Comparison of ENCODE assay signal across 8 cellular contexts in the genomic region with DNA sequence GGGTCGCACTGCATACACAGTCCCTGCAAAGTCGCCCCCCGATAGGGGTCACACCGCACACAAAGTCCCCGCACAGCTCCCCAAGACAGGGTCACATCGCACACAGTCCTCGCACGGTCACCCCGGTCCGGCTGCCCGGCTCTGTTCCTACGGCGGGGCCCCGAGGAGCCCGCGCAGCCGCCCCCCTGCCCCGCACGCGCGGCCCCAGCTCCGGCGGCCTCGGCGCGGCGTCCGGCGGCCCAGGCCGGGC. TPM values are rescaled to one million over a fixed set of nuclear protein-coding genes. Genes with fewer than 3 reads are reported as not detected.
DNase-seq lines count a peak whose midpoint lies in the region; ATAC-seq and TF ChIP-seq lines count a peak whose summit lies in the region.

No MANE protein-coding gene starts in this region.

- peaks cover 36 to 54% (median 54%) of the 10 kb centered on the region in 3 donors for H3K4me1 ChIP-seq in skeletal muscle tissue (ENCODE audit: control insufficient read depth in 3 of 3, insufficient read depth in 3 of 3, low read length in 3 of 3)

- POLR2A ChIA-PET in WTC11 (lab: Charles Lee), result no interaction called here

- no peaks in the 10 kb centered on the region for H3K9me3 ChIP-seq in skeletal muscle tissue (ENCODE audit: control insufficient read depth in 3 of 3, low read length in 3 of 3)

- TF ChIP-seq CTCF in WTC11 (IDR thresholded peaks at IDR 0.05), result no peak

- peak overlapping the region; percentile 91 for H3K4me3 Mint-ChIP-seq in activated CD4-positive, alpha-beta T cell treated with anti-CD3 and anti-CD28 coated beads, Interleukin-2, amount 10 ng/mL, durations not matched to agents 24 days and 14 days
- H3K4me3 Mint-ChIP-seq in WTC11, result peak overlapping the region; percentile 85

- H3K4me1 Mint-ChIP-seq in activated CD4-positive, alpha-beta T cell treated with anti-CD3 and anti-CD28 coated beads, Interleukin-2, amount 10 ng/mL, durations not matched to agents 24 days and 14 days, result peaks cover 43% of the 10 kb centered on the region
- peaks cover 41% of the 10 kb centered on the region for H3K4me1 Mint-ChIP-seq in WTC11

- no peaks in the 10 kb centered on the region for H3K27me3 ChIP-seq in skeletal muscle tissue (ENCODE audit: control insufficient read depth in 3 of 3, insufficient read depth in 3 of 3, low read length in 3 of 3)

- no peak for DNase-seq in activated CD4-positive, alpha-beta T cell treated with anti-CD3 and anti-CD28 coated beads, Interleukin-2, amount 10 ng/mL, durations not matched to agents 24 days and 14 days
- DNase-seq in activated CD4-positive, alpha-beta T cell treated with anti-CD3 and anti-CD28 coated beads for 4 hours, result no peak
- DNase-seq in WTC11 (ENCODE audit: low spot score) (peak; percentile 17), left cardiac atrium (no peak), glomerular visceral epithelial cell (ENCODE audit: extremely low spot score) (no peak), NCI-H2196 (lab: John Stamatoyannopoulos, UW; ENCODE audit: unreplicated experiment) (no peak), COLO668 (lab: John Stamatoyannopoulos, UW; ENCODE audit: unreplicated experiment) (no peak)

- H3K9me3 Mint-ChIP-seq in activated CD4-positive, alpha-beta T cell treated with anti-CD3 and anti-CD28 coated beads, Interleukin-2, amount 10 ng/mL, durations not matched to agents 24 days and 14 days, result no peaks in the 10 kb centered on the region
- H3K9me3 Mint-ChIP-seq in WTC11, result peaks cover 14% of the 10 kb centered on the region

- peak overlapping the region; percentile 86 to 100 (median 99) for H3K9ac ChIP-seq in skeletal muscle tissue (ENCODE audit: low read depth in 1 of 3, low read length in 3 of 3)

- H3K27ac Mint-ChIP-seq in activated CD4-positive, alpha-beta T cell treated with anti-CD3 and anti-CD28 coated beads, Interleukin-2, amount 10 ng/mL, durations not matched to agents 24 days and 14 days, result peak overlapping the region; percentile 84
- H3K27ac Mint-ChIP-seq in WTC11, result 0 out of 2 replicates have a peak overlapping the region, but pooled peaks have one; percentile 78

- peak overlapping the region; percentile 83 to 99 (median 86) for H3K4me3 ChIP-seq in skeletal muscle tissue (ENCODE audit: low read length in 3 of 3)

- CTCF ChIA-PET in WTC11 (lab: Charles Lee), result interaction anchor here (0.7 to 2.7 kb wide), 3 partner anchors 27 to 94 kb away, joined by 3 to 9 read pairs (median 4); no protein-coding TSS in a partner anchor

- peak overlapping the region; percentile 94 for H3K27ac ChIP-seq in skeletal muscle tissue (ENCODE audit: low read depth, low read length)

- intact Hi-C loops in activated CD4-positive, alpha-beta T cell treated with anti-CD3 and anti-CD28 coated beads, Interleukin-2, amount 10 ng/mL, durations not matched to agents 24 days and 14 days (cut with micrococcal nuclease), result loop anchor here (2.0 to 5.0 kb wide), 5 partner anchors 35 to 715 kb away; a partner anchor contains a TSS
- intact Hi-C loops in left cardiac atrium (cut with DNase I), result loop anchor here in 1 of 2 donors (2.0 to 10.0 kb wide), 3 partner anchors 54 to 292 kb away; a partner anchor contains a TSS

- H3K27me3 Mint-ChIP-seq in activated CD4-positive, alpha-beta T cell treated with anti-CD3 and anti-CD28 coated beads, Interleukin-2, amount 10 ng/mL, durations not matched to agents 24 days and 14 days, result peaks cover 1% of the 10 kb centered on the region
- peaks cover 4% of the 10 kb centered on the region; the same call in 1 of the 2 replicates for H3K27me3 Mint-ChIP-seq in WTC11 (ENCODE audit: low read depth)

- peaks cover 0 to 9% (median 4%) of the 10 kb centered on the region in 3 donors for H3K36me3 ChIP-seq in skeletal muscle tissue (ENCODE audit: control insufficient read depth in 3 of 3, insufficient read depth in 3 of 3, low read length in 3 of 3)

- peak; percentile 20 for ATAC-seq in WTC11
- ATAC-seq in left cardiac atrium, result peak; percentile 4 to 12

- H3K36me3 Mint-ChIP-seq in activated CD4-positive, alpha-beta T cell treated with anti-CD3 and anti-CD28 coated beads, Interleukin-2, amount 10 ng/mL, durations not matched to agents 24 days and 14 days (ENCODE audit: low read depth), result peaks cover 18% of the 10 kb centered on the region
- peaks cover 16% of the 10 kb centered on the region for H3K36me3 Mint-ChIP-seq in WTC11

TF ChIP-seq in WTC11, 78 proteins besides CTCF, POLR2A, EP300 and RAD21 (continues in another document):
- TF ChIP-seq FOXP1 (CRISPR knock-in tag; IDR thresholded peaks at IDR 0.05; ENCODE audit: borderline replicate concordance) (no peak), NFE2L1 (CRISPR knock-in tag; IDR thresholded peaks at IDR 0.05) (no peak), GABPB1 (CRISPR knock-in tag; IDR thresholded peaks at IDR 0.05) (no peak)
- TF ChIP-seq, protein P1, sequence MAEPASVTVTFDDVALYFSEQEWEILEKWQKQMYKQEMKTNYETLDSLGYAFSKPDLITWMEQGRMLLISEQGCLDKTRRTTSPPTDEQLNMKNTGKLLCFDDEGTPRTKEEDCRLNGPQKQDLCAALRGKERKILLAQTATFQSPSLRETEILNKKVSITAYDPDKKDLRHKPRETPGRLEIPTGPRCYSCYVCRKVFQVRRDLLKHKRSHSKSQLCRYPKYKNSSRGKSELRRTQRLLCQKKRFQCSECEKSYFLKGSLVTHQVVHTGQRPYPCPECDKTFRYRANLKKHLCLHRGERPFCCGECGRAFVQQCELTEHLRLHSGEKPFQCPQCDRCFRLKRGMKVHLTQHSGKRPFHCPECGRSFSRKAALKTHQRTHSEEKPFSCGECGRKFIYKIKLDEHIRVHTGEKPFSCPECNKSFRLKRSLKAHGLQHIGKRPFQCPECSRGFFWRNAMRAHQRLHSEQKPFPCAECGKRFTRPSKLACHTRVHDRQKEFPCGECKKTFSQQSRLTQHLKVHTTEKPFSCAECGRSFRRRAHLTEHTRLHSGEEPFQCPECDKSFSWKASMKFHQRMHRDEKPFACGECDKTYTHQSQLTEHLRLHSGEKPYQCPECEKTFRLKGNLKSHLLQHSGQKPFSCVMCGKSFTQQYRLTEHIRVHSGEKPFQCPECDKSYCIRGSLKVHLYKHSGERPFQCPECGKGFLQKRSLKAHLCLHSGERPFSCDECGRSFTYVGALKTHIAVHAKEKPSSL (CRISPR knock-in tag; conservative IDR thresholded peaks at IDR 0.05), result no peak
- TF ChIP-seq, protein P2, sequence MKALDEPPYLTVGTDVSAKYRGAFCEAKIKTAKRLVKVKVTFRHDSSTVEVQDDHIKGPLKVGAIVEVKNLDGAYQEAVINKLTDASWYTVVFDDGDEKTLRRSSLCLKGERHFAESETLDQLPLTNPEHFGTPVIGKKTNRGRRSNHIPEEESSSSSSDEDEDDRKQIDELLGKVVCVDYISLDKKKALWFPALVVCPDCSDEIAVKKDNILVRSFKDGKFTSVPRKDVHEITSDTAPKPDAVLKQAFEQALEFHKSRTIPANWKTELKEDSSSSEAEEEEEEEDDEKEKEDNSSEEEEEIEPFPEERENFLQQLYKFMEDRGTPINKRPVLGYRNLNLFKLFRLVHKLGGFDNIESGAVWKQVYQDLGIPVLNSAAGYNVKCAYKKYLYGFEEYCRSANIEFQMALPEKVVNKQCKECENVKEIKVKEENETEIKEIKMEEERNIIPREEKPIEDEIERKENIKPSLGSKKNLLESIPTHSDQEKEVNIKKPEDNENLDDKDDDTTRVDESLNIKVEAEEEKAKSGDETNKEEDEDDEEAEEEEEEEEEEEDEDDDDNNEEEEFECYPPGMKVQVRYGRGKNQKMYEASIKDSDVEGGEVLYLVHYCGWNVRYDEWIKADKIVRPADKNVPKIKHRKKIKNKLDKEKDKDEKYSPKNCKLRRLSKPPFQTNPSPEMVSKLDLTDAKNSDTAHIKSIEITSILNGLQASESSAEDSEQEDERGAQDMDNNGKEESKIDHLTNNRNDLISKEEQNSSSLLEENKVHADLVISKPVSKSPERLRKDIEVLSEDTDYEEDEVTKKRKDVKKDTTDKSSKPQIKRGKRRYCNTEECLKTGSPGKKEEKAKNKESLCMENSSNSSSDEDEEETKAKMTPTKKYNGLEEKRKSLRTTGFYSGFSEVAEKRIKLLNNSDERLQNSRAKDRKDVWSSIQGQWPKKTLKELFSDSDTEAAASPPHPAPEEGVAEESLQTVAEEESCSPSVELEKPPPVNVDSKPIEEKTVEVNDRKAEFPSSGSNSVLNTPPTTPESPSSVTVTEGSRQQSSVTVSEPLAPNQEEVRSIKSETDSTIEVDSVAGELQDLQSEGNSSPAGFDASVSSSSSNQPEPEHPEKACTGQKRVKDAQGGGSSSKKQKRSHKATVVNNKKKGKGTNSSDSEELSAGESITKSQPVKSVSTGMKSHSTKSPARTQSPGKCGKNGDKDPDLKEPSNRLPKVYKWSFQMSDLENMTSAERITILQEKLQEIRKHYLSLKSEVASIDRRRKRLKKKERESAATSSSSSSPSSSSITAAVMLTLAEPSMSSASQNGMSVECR (CRISPR knock-in tag; IDR thresholded peaks at IDR 0.05; ENCODE audit: borderline replicate concordance), result no peak
- TF ChIP-seq, protein P3, sequence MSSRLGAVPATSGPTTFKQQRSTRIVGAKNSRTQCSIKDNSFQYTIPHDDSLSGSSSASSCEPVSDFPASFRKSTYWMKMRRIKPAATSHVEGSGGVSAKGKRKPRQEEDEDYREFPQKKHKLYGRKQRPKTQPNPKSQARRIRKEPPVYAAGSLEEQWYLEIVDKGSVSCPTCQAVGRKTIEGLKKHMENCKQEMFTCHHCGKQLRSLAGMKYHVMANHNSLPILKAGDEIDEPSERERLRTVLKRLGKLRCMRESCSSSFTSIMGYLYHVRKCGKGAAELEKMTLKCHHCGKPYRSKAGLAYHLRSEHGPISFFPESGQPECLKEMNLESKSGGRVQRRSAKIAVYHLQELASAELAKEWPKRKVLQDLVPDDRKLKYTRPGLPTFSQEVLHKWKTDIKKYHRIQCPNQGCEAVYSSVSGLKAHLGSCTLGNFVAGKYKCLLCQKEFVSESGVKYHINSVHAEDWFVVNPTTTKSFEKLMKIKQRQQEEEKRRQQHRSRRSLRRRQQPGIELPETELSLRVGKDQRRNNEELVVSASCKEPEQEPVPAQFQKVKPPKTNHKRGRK (CRISPR knock-in tag; IDR thresholded peaks at IDR 0.05; ENCODE audit: borderline replicate concordance), result no peak

RNA-seq across cellular contexts. Expression of a gene that starts 0.3 kb away (rescaled TPM):
- total RNA-seq in activated CD4-positive, alpha-beta T cell treated with anti-CD3 and anti-CD28 coated beads, Interleukin-2, amount 10 ng/mL, durations not matched to agents 24 days and 14 days, result 27.2 and 31.5 TPM in 2 replicates
- total RNA-seq in WTC11 (2021), result 18.7 to 23.1 TPM (median 21.3 TPM) in 3 replicates
- total RNA-seq in left cardiac atrium, result 10 to 100 TPM; 30.4 to 46.0 TPM
- 11.0 TPM for total RNA-seq in skeletal muscle tissue

RNA-seq across cellular contexts. Expression of a gene that starts 22.8 kb away (rescaled TPM):
- not detected in 2 replicates for total RNA-seq in activated CD4-positive, alpha-beta T cell treated with anti-CD3 and anti-CD28 coated beads, Interleukin-2, amount 10 ng/mL, durations not matched to agents 24 days and 14 days
- 0.17 TPM in 1 of 3 replicates, not detected in the others for total RNA-seq in WTC11 (2021)
- not detected for total RNA-seq in left cardiac atrium
- total RNA-seq in skeletal muscle tissue, result not detected
